ENCODE assay signal across 8 cellular contexts in the genomic region with DNA sequence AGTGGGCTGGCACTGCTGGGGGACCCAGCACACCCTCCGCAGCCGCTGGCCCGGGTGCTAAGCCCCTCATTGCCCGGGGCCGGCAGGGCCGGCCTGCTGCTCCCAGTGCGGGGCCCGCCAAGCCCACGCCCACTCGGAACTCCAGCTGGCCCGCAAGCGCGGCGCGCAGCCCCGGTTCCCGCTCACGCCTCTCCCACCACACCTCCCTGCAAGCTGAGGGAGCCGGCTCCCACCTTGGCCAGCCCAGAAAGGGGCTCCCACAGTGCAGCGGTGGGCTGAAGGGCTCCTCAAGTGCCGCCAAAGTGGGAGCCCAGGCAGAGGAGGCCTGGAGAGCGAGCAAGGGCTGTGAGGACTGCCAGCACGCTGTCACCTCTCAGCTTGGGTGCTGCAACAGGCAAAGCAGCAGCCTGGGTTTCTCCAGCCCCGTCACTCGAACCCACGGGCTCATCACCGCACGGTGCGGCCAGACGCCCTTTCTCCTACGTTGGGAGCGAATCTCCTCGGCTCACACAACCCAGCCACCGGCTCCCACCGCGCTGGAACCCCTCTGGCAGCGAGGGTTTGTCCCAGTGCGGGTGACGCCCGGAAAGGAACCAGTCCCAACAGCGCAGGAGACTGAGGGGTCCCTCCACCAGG. TPM values are rescaled to one million over a fixed set of nuclear protein-coding genes. Genes with fewer than 3 reads are reported as not detected.
DNase-seq lines count a peak whose midpoint lies in the region; ATAC-seq and TF ChIP-seq lines count a peak whose summit lies in the region.
"Not testable (repeated sequence)": the region's sequence is repeated elsewhere in the genome, so short reads cannot be mapped to it uniquely, and the experiment has no call there.

No MANE protein-coding gene starts in this region.

- H4K20me1 ChIP-seq in Karpas-422 (ENCODE audit: insufficient read depth, low read depth, low read length), result not testable (repeated sequence)

- DNase-seq in Karpas-422; WTC11 (ENCODE audit: low spot score); chondrocyte (ENCODE audit: low spot score); immature natural killer cell: not testable (repeated sequence)
- DNase-seq in retina (peak; percentile 93), aorta (peak in 1 of 2 donors; percentile 43)

- not testable (repeated sequence) for H3K36me3 ChIP-seq in Karpas-422 (ENCODE audit: insufficient read depth, low read length); aorta (ENCODE audit: control insufficient read depth in 1 of 2, insufficient read depth in 2 of 2, low read length in 1 of 2)

- WGBS in aorta, 2 donors, result 0 to 1% methylated on average over 31 to 41 of the region's 41 CpGs

- not testable (repeated sequence) for TF ChIP-seq CTCF in WTC11 (IDR thresholded peaks at IDR 0.05); chondrocyte (IDR thresholded peaks at IDR 0.05)

- H3K27me3 Mint-ChIP-seq in WTC11 (ENCODE audit: low read depth); chondrocyte (ENCODE audit: low read depth): not testable (repeated sequence)
- peaks cover 5 to 11% (median 6%) of the 10 kb centered on the region in 3 donors for H3K27me3 Mint-ChIP-seq in immature natural killer cell (ENCODE audit: low read depth in 3 of 3)

- H3K4me3 ChIP-seq in Karpas-422 (ENCODE audit: low read length), result peak overlapping the region; percentile 73
- H3K4me3 ChIP-seq in aorta (ENCODE audit: low read length in 2 of 2), result peak overlapping the region; percentile 14 to 54

- POLR2A ChIA-PET in WTC11 (lab: Charles Lee), result interaction anchor here (0.7 to 2.8 kb wide), 8 partner anchors 51 to 183 kb away, joined by 3 to 53 read pairs (median 6); partner anchors contain the start of genes HSPA4L, LARP1B and PLK4

- peak overlapping the region; percentile 29; the same call in 1 of the 2 replicates for H2AFZ ChIP-seq in Karpas-422 (ENCODE audit: low read length)

- H3K9me2 ChIP-seq in Karpas-422 (replicated peaks; ENCODE audit: insufficient read depth, low read length), result not testable (repeated sequence)

- ATAC-seq in GM18873 (IDR thresholded peaks at IDR 0.05; ENCODE audit: low FRiP score, unreplicated experiment) (peak; percentile 25), HG02678 (IDR thresholded peaks at IDR 0.05; ENCODE audit: unreplicated experiment) (peak; percentile 14), WTC11 (peak; percentile 10; the same call in 1 of the 2 replicates), aorta (ENCODE audit: low FRiP score) (peak; percentile 62)

- peak overlapping the region; percentile 74 for H3K9ac ChIP-seq in Karpas-422 (ENCODE audit: low read length)

- H3K27me3 ChIP-seq in Karpas-422 (ENCODE audit: low read length); aorta (ENCODE audit: control insufficient read depth in 1 of 2, insufficient read depth in 2 of 2, low read length in 1 of 2): not testable (repeated sequence)

- H3K27ac Mint-ChIP-seq in WTC11 (peak overlapping the region; percentile 97), chondrocyte (ENCODE audit: unreplicated experiment) (peak overlapping the region; percentile 96), immature natural killer cell (peak overlapping the region; percentile 90 to 97 (median 94))

- H3K9me3 ChIP-seq in Karpas-422 (ENCODE audit: low read length); aorta (ENCODE audit: control insufficient read depth, low read length): not testable (repeated sequence)

- CTCF ChIA-PET in WTC11 (lab: Charles Lee), result interaction anchor here (0.8 to 2.6 kb wide), 9 partner anchors 31 to 182 kb away, joined by 3 to 35 read pairs (median 4); partner anchors contain the start of gene HSPA4L

- H3K4me3 Mint-ChIP-seq in WTC11 (peak overlapping the region; percentile 91), chondrocyte (ENCODE audit: unreplicated experiment) (peak overlapping the region; percentile 92), immature natural killer cell (peak overlapping the region; percentile 91 to 98 (median 92))

- intact Hi-C loops in aorta (cut with DNase I), result loop anchor here in 1 of 2 donors (5.0 to 10.0 kb wide), 3 partner anchors 80 to 180 kb away; partner anchors contain the start of genes HSPA4L, LARP1B and PLK4

- peak overlapping the region; percentile 51 for H3K4me2 ChIP-seq in Karpas-422 (ENCODE audit: low read depth, low read length, poor library complexity, severe bottlenecking)

- H3K4me1 ChIP-seq in Karpas-422 (ENCODE audit: low read length), result peaks cover 33% of the 10 kb centered on the region
- not testable (repeated sequence) for H3K4me1 ChIP-seq in aorta (ENCODE audit: control insufficient read depth in 1 of 2, insufficient read depth in 2 of 2, low read length in 2 of 2)

- peaks cover 14% of the 10 kb centered on the region for H3K4me1 Mint-ChIP-seq in WTC11
- H3K4me1 Mint-ChIP-seq in chondrocyte (ENCODE audit: low read depth), result peaks cover 32% of the 10 kb centered on the region
- H3K4me1 Mint-ChIP-seq in immature natural killer cell, result peaks cover 32 to 51% of the 10 kb centered on the region in 2 donors

- H3K27ac ChIP-seq in Karpas-422 (ENCODE audit: low read length) (peak overlapping the region; percentile 2), aorta (ENCODE audit: low read depth in 1 of 2, low read length in 2 of 2) (peak overlapping the region in 1 of 2 donors; percentile 17)

- H3K36me3 Mint-ChIP-seq in WTC11, result peaks cover 11% of the 10 kb centered on the region
- H3K36me3 Mint-ChIP-seq in chondrocyte (ENCODE audit: low read depth); immature natural killer cell: not testable (repeated sequence)

- H3K79me2 ChIP-seq in Karpas-422 (ENCODE audit: low read length), result peaks cover 91% of the 10 kb centered on the region

- H3K9me3 Mint-ChIP-seq in WTC11; chondrocyte (ENCODE audit: low read depth); immature natural killer cell: not testable (repeated sequence)

TF ChIP-seq in WTC11, 78 proteins besides CTCF, POLR2A, EP300 and RAD21:
- TF ChIP-seq FOXP1 (CRISPR knock-in tag; IDR thresholded peaks at IDR 0.05; ENCODE audit: borderline replicate concordance) (peak; percentile 56; the same call in 1 of the 2 replicates), TP53 (CRISPR knock-in tag; IDR thresholded peaks at IDR 0.05) (0 out of 2 replicates have a peak, but pooled peaks have one; percentile 28)
- TF ChIP-seq, protein P1, sequence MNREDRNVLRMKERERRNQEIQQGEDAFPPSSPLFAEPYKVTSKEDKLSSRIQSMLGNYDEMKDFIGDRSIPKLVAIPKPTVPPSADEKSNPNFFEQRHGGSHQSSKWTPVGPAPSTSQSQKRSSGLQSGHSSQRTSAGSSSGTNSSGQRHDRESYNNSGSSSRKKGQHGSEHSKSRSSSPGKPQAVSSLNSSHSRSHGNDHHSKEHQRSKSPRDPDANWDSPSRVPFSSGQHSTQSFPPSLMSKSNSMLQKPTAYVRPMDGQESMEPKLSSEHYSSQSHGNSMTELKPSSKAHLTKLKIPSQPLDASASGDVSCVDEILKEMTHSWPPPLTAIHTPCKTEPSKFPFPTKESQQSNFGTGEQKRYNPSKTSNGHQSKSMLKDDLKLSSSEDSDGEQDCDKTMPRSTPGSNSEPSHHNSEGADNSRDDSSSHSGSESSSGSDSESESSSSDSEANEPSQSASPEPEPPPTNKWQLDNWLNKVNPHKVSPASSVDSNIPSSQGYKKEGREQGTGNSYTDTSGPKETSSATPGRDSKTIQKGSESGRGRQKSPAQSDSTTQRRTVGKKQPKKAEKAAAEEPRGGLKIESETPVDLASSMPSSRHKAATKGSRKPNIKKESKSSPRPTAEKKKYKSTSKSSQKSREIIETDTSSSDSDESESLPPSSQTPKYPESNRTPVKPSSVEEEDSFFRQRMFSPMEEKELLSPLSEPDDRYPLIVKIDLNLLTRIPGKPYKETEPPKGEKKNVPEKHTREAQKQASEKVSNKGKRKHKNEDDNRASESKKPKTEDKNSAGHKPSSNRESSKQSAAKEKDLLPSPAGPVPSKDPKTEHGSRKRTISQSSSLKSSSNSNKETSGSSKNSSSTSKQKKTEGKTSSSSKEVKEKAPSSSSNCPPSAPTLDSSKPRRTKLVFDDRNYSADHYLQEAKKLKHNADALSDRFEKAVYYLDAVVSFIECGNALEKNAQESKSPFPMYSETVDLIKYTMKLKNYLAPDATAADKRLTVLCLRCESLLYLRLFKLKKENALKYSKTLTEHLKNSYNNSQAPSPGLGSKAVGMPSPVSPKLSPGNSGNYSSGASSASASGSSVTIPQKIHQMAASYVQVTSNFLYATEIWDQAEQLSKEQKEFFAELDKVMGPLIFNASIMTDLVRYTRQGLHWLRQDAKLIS (CRISPR knock-in tag; IDR thresholded peaks at IDR 0.05; ENCODE audit: borderline replicate concordance), result peak; percentile 12; the same call in 1 of the 2 replicates

RNA-seq across cellular contexts. Expression of gene MFSD8, which starts 0.4 kb away (rescaled TPM):
- 57.2 and 99.5 TPM in 2 replicates for total RNA-seq in Karpas-422 (2014; rRNA removed; shearing (Covaris generic); ENCODE audit: low replicate concordance)
- total RNA-seq in WTC11 (2021), result 13.4 to 17.6 TPM (median 15.0 TPM) in 3 replicates
- 16.4 to 20.6 TPM (median 17.2 TPM) in 3 replicates for total RNA-seq in chondrocyte
- polyA plus RNA-seq in immature natural killer cell, result 10 to 100 TPM in 1 of 3 donors, 1 to 10 TPM in 2; 8.2 to 19.8 (median 8.3) TPM
- 10 to 100 TPM; 25.8 to 29.3 TPM for total RNA-seq in aorta
- polyA plus RNA-seq in aorta, result 10 to 100 TPM in 1 of 2 donors, 1 to 10 TPM in 1; 9.5 to 21.2 TPM

RNA-seq across cellular contexts. Expression of gene ABHD18, which starts 0.7 kb away (rescaled TPM):
- total RNA-seq in Karpas-422 (2014; rRNA removed; shearing (Covaris generic); ENCODE audit: low replicate concordance), result 15.6 and 36.6 TPM in 2 replicates
- total RNA-seq in WTC11 (2021), result 15.9 to 17.8 TPM (median 16.5 TPM) in 3 replicates
- 7.8 to 9.9 TPM (median 8.8 TPM) in 3 replicates for total RNA-seq in chondrocyte
- polyA plus RNA-seq in immature natural killer cell, result 10 to 100 TPM in 2 of 3 donors, 1 to 10 TPM in 1; 3.4 to 11.8 (median 10.4) TPM
- 10 to 100 TPM; 13.4 to 14.7 TPM for total RNA-seq in aorta
- polyA plus RNA-seq in aorta, result 1 to 10 TPM; 4.1 to 9.0 TPM

Comparison
In these comparisons a context has a peak if more than half of its experiments do, and no peak if none do; other contexts are left out.
1. ATAC-seq: peak in every context shown above with its lines; median percentile 62 in aorta; 25 in GM18873; 14 in HG02678; 10 in WTC11.